In the genomic region with DNA sequence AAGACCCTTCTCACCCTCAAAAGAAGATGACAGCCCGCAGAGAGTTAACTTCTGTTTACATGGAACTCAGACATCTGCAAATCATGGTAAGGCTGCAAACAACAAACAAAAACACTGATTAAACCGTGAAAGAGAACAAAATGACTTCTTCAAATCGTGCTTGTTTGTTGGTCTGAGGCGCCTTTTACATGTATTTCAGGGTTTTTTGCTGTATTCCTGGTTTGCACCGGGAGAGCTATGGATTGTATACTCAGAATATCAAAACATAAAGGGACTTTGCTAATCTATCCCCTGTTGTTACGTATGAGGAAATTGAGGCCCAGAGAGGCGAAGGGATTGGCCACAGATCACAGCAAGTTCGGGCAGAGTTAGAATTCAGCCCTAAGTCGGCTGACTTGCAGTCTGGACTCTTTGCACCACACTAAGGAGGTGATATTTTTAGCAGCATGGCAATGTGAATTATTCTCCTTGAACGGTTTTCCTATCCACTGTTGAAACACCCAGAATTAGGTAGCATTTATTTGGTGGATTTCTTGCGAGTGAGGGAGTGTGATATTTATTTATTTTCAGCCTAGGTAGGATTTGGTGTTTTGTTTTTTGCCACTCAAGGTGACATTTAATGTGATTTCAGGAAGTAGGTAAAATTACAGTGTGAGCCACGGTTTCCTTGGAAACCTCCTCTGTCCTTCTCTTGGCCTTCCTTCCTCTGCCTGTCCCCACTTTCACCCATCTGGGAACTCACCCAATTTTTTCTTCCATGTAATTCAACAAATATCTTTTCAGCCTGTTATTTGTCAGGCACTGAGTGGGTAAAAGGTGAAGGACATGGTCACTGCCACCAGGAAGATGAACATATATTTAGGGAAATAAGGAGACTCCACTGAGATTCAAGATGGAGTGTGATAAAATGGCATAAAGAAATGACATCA, we compare ENCODE assay signal across 8 cellular contexts. TPM values are rescaled to one million over a fixed set of nuclear protein-coding genes. Genes with fewer than 3 reads are reported as not detected.
A peak's percentile ranks its signal among the peaks of the same experiment; 100 is the strongest.
DNase-seq lines count a peak whose midpoint lies in the region; ATAC-seq and TF ChIP-seq lines count a peak whose summit lies in the region.

No MANE protein-coding gene starts in this region.

- H3K79me2 ChIP-seq in Loucy (ENCODE audit: insufficient read depth, low read length), result peaks cover 27% of the 10 kb centered on the region

- ATAC-seq in GM21528 (IDR thresholded peaks at IDR 0.05; ENCODE audit: low FRiP score, unreplicated experiment), result no peak
- ATAC-seq in GM21367 (IDR thresholded peaks at IDR 0.05; ENCODE audit: unreplicated experiment), result no peak

- H3K4me3 ChIP-seq in Loucy (ENCODE audit: low read length, poor library complexity, severe bottlenecking), result peak overlapping the region; percentile 91
- H3K4me3 ChIP-seq in fibroblast of pulmonary artery (replicated peaks; ENCODE audit: low read depth, low read length), result peak overlapping the region; percentile 63

- TF ChIP-seq CTCF in Loucy (conservative IDR thresholded peaks at IDR 0.05; ENCODE audit: low read length) (no peak), fibroblast of pulmonary artery (IDR thresholded peaks at IDR 0.05; ENCODE audit: low read length, missing control alignments) (no peak)

- no peaks in the 10 kb centered on the region for H3K27me3 ChIP-seq in Loucy (ENCODE audit: insufficient read depth, low read length, poor library complexity, severe bottlenecking)

- peak; percentile 67 for DNase-seq in EH (ENCODE audit: low read depth)
- no peak for DNase-seq in activated T-cell treated with anti-CD3 and anti-CD28 coated beads, Interleukin-2, amount 50 U/mL, for 24 hours
- peak; percentile 65 for DNase-seq in fibroblast of pulmonary artery (ENCODE audit: low read depth)
- DNase-seq in occipital lobe (lab: John Stamatoyannopoulos, UW), result peak; percentile 28
- no peak for DNase-seq in middle frontal gyrus (ENCODE audit: extremely low spot score, low spot score)

- H3K9me2 ChIP-seq in Loucy (replicated peaks; ENCODE audit: low read depth, low read length), result no peaks in the 10 kb centered on the region

- H3K36me3 ChIP-seq in Loucy (ENCODE audit: insufficient read depth, low read length), result no peaks in the 10 kb centered on the region

- peaks cover 35% of the 10 kb centered on the region for H3K4me1 ChIP-seq in Loucy (ENCODE audit: insufficient read depth, low read length, poor library complexity, severe bottlenecking)

- peak overlapping the region; percentile 91 for H3K4me2 ChIP-seq in Loucy (ENCODE audit: low read depth, low read length, poor library complexity, severe bottlenecking)

- no peaks in the 10 kb centered on the region for H3K9me3 Mint-ChIP-seq in activated T-cell treated with anti-CD3 and anti-CD28 coated beads, Interleukin-2, amount 50 U/mL, for 24 hours

- peak overlapping the region; percentile 99 for H3K27ac Mint-ChIP-seq in activated T-cell treated with anti-CD3 and anti-CD28 coated beads, Interleukin-2, amount 50 U/mL, for 24 hours

- peaks cover 28% of the 10 kb centered on the region for H3K36me3 Mint-ChIP-seq in activated T-cell treated with anti-CD3 and anti-CD28 coated beads, Interleukin-2, amount 50 U/mL, for 24 hours (ENCODE audit: low read depth)

- H2AFZ ChIP-seq in Loucy (ENCODE audit: low read length), result peak overlapping the region; percentile 96

- no peaks in the 10 kb centered on the region for H3F3A ChIP-seq in Loucy (ENCODE audit: low read depth)

- no peaks in the 10 kb centered on the region for H3K9me3 ChIP-seq in Loucy (ENCODE audit: insufficient read depth, low read depth, low read length)

- peaks cover 63% of the 10 kb centered on the region for H3K4me1 Mint-ChIP-seq in activated T-cell treated with anti-CD3 and anti-CD28 coated beads, Interleukin-2, amount 50 U/mL, for 24 hours (ENCODE audit: low read depth)

- H3K4me3 Mint-ChIP-seq in activated T-cell treated with anti-CD3 and anti-CD28 coated beads, Interleukin-2, amount 50 U/mL, for 24 hours, result peak overlapping the region; percentile 96

- H4K20me1 ChIP-seq in Loucy (ENCODE audit: insufficient read depth, low read length, poor library complexity, severe bottlenecking), result peaks cover 26% of the 10 kb centered on the region

- H3K27me3 Mint-ChIP-seq in activated T-cell treated with anti-CD3 and anti-CD28 coated beads, Interleukin-2, amount 50 U/mL, for 24 hours, result no peaks in the 10 kb centered on the region

- H3K9ac ChIP-seq in Loucy (ENCODE audit: low read depth, low read length, poor library complexity, severe bottlenecking), result peak overlapping the region; percentile 73

RNA-seq across cellular contexts. Expression of gene PDE6D, which starts 1.0 kb away (rescaled TPM):
- total RNA-seq in occipital lobe, result 25.4 TPM

RNA-seq across cellular contexts. Expression of gene COPS7B, which starts 4.2 kb away (rescaled TPM):
- total RNA-seq in occipital lobe, result 22.3 TPM

Comparison
In these comparisons a context has a peak if more than half of its experiments do, and no peak if none do; other contexts are left out.
1. DNase-seq: peak in EH (single experiment), fibroblast of pulmonary artery (single experiment) and occipital lobe (single experiment); none in activated T-cell treated with anti-CD3 and anti-CD28 coated beads, Interleukin-2, amount 50 U/mL, for 24 hours (single experiment) and middle frontal gyrus (single experiment).